8 cellular contexts compared by ENCODE assay signal in the genomic region with DNA sequence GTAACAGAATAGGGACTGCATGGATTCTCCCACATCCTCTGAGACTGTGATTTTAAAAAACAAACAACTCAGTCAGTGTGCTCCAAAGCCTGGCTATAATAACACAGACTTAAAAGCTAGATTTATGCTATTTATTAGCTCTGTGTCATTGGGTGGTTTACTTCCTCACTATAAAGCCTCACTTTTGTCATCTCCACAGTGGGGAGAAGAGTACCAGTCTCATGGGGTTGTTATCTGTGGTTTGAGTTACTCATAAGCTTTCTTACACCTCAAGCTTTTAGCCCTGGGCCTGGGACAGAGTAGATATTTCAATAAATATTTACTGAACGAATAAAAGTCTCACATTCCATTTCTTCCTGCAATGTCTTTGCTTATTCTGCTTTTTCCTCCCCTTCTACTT. TPM values are rescaled to one million over a fixed set of nuclear protein-coding genes. Genes with fewer than 3 reads are reported as not detected.
DNase-seq lines count a peak whose midpoint lies in the region; ATAC-seq and TF ChIP-seq lines count a peak whose summit lies in the region.

No MANE protein-coding gene starts in this region.

- H3K27ac Mint-ChIP-seq in CD4-positive, CD25-positive, alpha-beta regulatory T cell, result peak overlapping the region; percentile 88 to 91 (median 91)
- H3K27ac Mint-ChIP-seq in T-helper 17 cell (peak overlapping the region; percentile 93), immature natural killer cell (peak overlapping the region; percentile 61 to 86 (median 80))

- H3K9me3 ChIP-seq in CD4-positive, CD25-positive, alpha-beta regulatory T cell (ENCODE audit: control insufficient read depth in 2 of 2, low read length in 2 of 2), result no peaks in the 10 kb centered on the region
- H3K9me3 ChIP-seq in T-helper 17 cell (ENCODE audit: control insufficient read depth, low read length, poor library complexity, severe bottlenecking) (no peaks in the 10 kb centered on the region), thyroid gland (no peaks in the 10 kb centered on the region)

- H3K36me3 ChIP-seq in CD4-positive, CD25-positive, alpha-beta regulatory T cell (ENCODE audit: control insufficient read depth, insufficient read depth, low read length), result no peaks in the 10 kb centered on the region
- H3K36me3 ChIP-seq in thyroid gland, result no peaks in the 10 kb centered on the region

- no peak for TF ChIP-seq CTCF in thyroid gland (IDR thresholded peaks at IDR 0.05)

- H3K4me3 Mint-ChIP-seq in CD4-positive, CD25-positive, alpha-beta regulatory T cell, result peak overlapping the region; percentile 40 to 87 (median 66)
- H3K4me3 Mint-ChIP-seq in T-helper 17 cell (no peak overlapping the region), immature natural killer cell (peak overlapping the region in 1 of 5 donors; percentile 6)

- intact Hi-C loops in thyroid gland (cut with DNase I), result loop anchor here (10.0 kb wide), 1 partner anchor 940 kb away; no protein-coding TSS in a partner anchor

- ATAC-seq in CD4-positive, CD25-positive, alpha-beta regulatory T cell (ENCODE audit: low read depth in 2 of 2), result peak; percentile 37 to 44
- ATAC-seq in GM21423 (IDR thresholded peaks at IDR 0.05; ENCODE audit: unreplicated experiment), result peak; percentile 37
- no peak for ATAC-seq in T-helper 17 cell

- H3K4me1 Mint-ChIP-seq in CD4-positive, CD25-positive, alpha-beta regulatory T cell, result peaks cover 44 to 88% (median 68%) of the 10 kb centered on the region in 4 donors
- H3K4me1 Mint-ChIP-seq in T-helper 17 cell (peaks cover 59% of the 10 kb centered on the region), immature natural killer cell (peaks cover 66 to 81% of the 10 kb centered on the region in 2 donors)

- H3K4me1 ChIP-seq in CD4-positive, CD25-positive, alpha-beta regulatory T cell (ENCODE audit: control insufficient read depth, insufficient read depth, low read length, poor library complexity, severe bottlenecking), result peaks cover 77% of the 10 kb centered on the region
- H3K4me1 ChIP-seq in thyroid gland, result peaks cover 31 to 62% of the 10 kb centered on the region in 2 donors

- no peaks in the 10 kb centered on the region for H3K27me3 ChIP-seq in CD4-positive, CD25-positive, alpha-beta regulatory T cell (ENCODE audit: control insufficient read depth, insufficient read depth, low read length)
- no peaks in the 10 kb centered on the region for H3K27me3 ChIP-seq in thyroid gland

- peak in 2 of 3 donors; percentile 22 to 61 for DNase-seq in CD4-positive, CD25-positive, alpha-beta regulatory T cell
- no peak for DNase-seq in T-helper 17 cell
- peak in 1 of 3 donors; percentile 15 for DNase-seq in immature natural killer cell
- no peak for DNase-seq in NCI-H1092 treated with DMSO at 0.1 percent for 48 hours (lab: John Stamatoyannopoulos, UW)
- DNase-seq in NCI-H1048 (lab: John Stamatoyannopoulos, UW), result no peak
- no peak for DNase-seq in thyroid gland
- DNase-seq in NCI-H2196 (lab: John Stamatoyannopoulos, UW; ENCODE audit: unreplicated experiment), result no peak

- H3K9me3 Mint-ChIP-seq in CD4-positive, CD25-positive, alpha-beta regulatory T cell, result peaks cover 0 to 2% (median 0%) of the 10 kb centered on the region in 7 donors
- no peaks in the 10 kb centered on the region for H3K9me3 Mint-ChIP-seq in immature natural killer cell

- peak overlapping the region; percentile 65 for H3K4me3 ChIP-seq in CD4-positive, CD25-positive, alpha-beta regulatory T cell (ENCODE audit: low read depth, low read length)
- no peak overlapping the region for H3K4me3 ChIP-seq in thyroid gland (replicated peaks in 1 of 3)

- peak overlapping the region; percentile 64 for H3K27ac ChIP-seq in CD4-positive, CD25-positive, alpha-beta regulatory T cell (ENCODE audit: insufficient read depth, low read length, poor library complexity, severe bottlenecking)
- no peak overlapping the region for H3K27ac ChIP-seq in thyroid gland

- H3K27me3 Mint-ChIP-seq in CD4-positive, CD25-positive, alpha-beta regulatory T cell, result no peaks in the 10 kb centered on the region
- H3K27me3 Mint-ChIP-seq in T-helper 17 cell (no peaks in the 10 kb centered on the region), immature natural killer cell (ENCODE audit: low read depth in 3 of 3) (peaks cover 2 to 18% (median 7%) of the 10 kb centered on the region in 3 donors)

- TF ChIP-seq POLR2A in thyroid gland (IDR thresholded peaks at IDR 0.05), result no peak

- H3K36me3 Mint-ChIP-seq in CD4-positive, CD25-positive, alpha-beta regulatory T cell, result peaks cover 12% of the 10 kb centered on the region
- H3K36me3 Mint-ChIP-seq in T-helper 17 cell (ENCODE audit: low read depth), result peaks cover 2% of the 10 kb centered on the region
- H3K36me3 Mint-ChIP-seq in immature natural killer cell, result no peaks in the 10 kb centered on the region

- WGBS in thyroid gland, 2 donors, result 78 to 87% methylated on average over 1 of the region's 1 CpG

RNA-seq across cellular contexts. Expression of gene RNASEH2B, which starts 5.3 kb away (rescaled TPM):
- 96.0 TPM for total RNA-seq in CD4-positive, CD25-positive, alpha-beta regulatory T cell
- polyA plus RNA-seq in CD4-positive, CD25-positive, alpha-beta regulatory T cell, result 100 to 1,000 TPM; 149 to 205 (median 183) TPM
- total RNA-seq in T-helper 17 cell (10 to 100 TPM; 64.2 to 66.0 TPM), thyroid gland (100 to 1,000 TPM in 1 of 4 donors, 10 to 100 TPM in 3; 51.5 to 116 (median 79.8) TPM)
- 10 to 100 TPM; 52.9 to 70.5 (median 66.5) TPM for polyA plus RNA-seq in immature natural killer cell

Comparison
In these comparisons a context has a peak if more than half of its experiments do, and no peak if none do; other contexts are left out.
1. DNase-seq: peak in CD4-positive, CD25-positive, alpha-beta regulatory T cell (2 of 3); none in T-helper 17 cell (0 of 3), NCI-H1092 treated with DMSO at 0.1 percent for 48 hours (single experiment), NCI-H1048 (single experiment), thyroid gland (0 of 2) and NCI-H2196 (single experiment).
2. Peak in every context shown above with its lines, with median percentiles within 50 percentile points of each other: H3K27ac Mint-ChIP-seq.